Comparison of ENCODE assay signal across 1 cellular context in the genomic region with DNA sequence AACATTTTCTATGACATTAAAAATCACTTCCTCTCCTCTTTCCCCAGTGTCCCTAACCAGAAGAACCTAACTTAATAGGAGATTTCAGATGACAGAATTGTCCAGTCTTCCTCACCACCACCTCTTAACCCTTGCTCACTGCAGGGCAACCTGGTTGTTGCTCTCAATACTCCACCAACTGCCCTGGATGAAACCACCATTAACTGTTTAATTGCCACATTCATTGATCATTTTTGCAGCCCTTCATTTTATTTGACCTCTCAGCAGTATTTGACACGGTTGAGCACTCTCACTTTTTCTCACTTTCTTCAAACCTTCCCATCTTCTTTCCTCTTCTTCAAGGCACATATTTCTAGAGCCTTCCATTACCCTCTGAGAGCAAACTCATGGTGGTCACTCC.
TF ChIP-seq lines count a peak whose summit lies in the region.

No MANE protein-coding gene starts in this region.

TF ChIP-seq in IMR-90, 13 proteins besides CTCF, POLR2A, EP300 and RAD21 (continued from another document):
- TF ChIP-seq, protein P1, sequence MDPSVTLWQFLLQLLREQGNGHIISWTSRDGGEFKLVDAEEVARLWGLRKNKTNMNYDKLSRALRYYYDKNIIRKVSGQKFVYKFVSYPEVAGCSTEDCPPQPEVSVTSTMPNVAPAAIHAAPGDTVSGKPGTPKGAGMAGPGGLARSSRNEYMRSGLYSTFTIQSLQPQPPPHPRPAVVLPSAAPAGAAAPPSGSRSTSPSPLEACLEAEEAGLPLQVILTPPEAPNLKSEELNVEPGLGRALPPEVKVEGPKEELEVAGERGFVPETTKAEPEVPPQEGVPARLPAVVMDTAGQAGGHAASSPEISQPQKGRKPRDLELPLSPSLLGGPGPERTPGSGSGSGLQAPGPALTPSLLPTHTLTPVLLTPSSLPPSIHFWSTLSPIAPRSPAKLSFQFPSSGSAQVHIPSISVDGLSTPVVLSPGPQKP (IDR thresholded peaks at IDR 0.05; ENCODE audit: borderline replicate concordance, low read depth, low read length), result no peak
- no peak for TF ChIP-seq SMC3 (IDR thresholded peaks at IDR 0.05; ENCODE audit: low read depth, low read length)
- TF ChIP-seq FOS (IDR thresholded peaks at IDR 0.05; ENCODE audit: low read depth, low read length), result no peak
- TF ChIP-seq RFX5 (IDR thresholded peaks at IDR 0.05; ENCODE audit: low read depth, low read length), result no peak
